19 cellular contexts compared by ENCODE assay signal in the genomic region with DNA sequence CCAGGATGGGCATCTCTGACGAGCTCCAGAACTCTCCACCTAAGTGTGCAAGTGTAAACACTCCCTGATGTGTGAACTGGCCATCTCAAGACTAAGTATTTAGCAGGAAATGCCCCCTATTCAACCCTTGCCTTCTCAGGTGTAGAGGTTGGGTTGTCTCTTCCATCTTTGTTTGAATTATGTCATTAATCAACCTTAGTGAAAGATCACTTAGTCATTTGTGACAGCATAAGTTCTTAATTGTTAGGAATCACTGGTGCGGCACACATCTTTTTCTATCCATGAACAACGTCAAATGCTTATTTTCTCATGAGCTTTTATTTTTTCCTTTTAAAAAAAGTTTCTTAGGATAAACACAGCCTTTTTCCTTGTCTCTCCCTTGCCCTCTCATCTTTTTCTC.
DNase-seq lines count a peak whose midpoint lies in the region; FAIRE-seq and TF ChIP-seq lines count a peak whose summit lies in the region.
"Had no signal": no experiment of that assay in that cellular context is flagged by ENCODE, and none has a peak within 500 bp of the region (broad histone marks: within the 10 kb centered on the region; RNA-seq: fewer than 3 reads in every experiment).

No MANE protein-coding gene starts in this region.

- no peaks in the 10 kb centered on the region; the same call in none of the 2 replicates for H3K27me3 Mint-ChIP-seq in HFFc6 (ENCODE audit: insufficient read depth)
- H3K27me3 Mint-ChIP-seq: CD4-positive, alpha-beta T cell had no signal

- POLR2A ChIA-PET in RWPE1 (lab: Yijun Ruan, JAX; ENCODE audit: low non-redundant PET) = no interaction called here

- CTCF ChIA-PET in RWPE1 (lab: Yijun Ruan, JAX) = no interaction called here

- H3K4me1 Mint-ChIP-seq in HFFc6 (ENCODE audit: low read depth) = peaks cover 58% of the 10 kb centered on the region

- no peak overlapping the region for H3K4me2 ChIP-seq in skeletal muscle satellite cell (ENCODE audit: low read length)

- no peak for FAIRE-seq in RCC 7860 (lab: Jason Lieb, UNC)
- FAIRE-seq: A204.1, GM12892, K562 had no signal

- no peak overlapping the region for H3K4me3 Mint-ChIP-seq in HFFc6
- H3K4me3 Mint-ChIP-seq: CD4-positive, alpha-beta T cell had no signal

- peaks cover 7% of the 10 kb centered on the region for H3K36me3 Mint-ChIP-seq in HFFc6 (ENCODE audit: low read depth)

- peak overlapping the region; percentile 67 for H3K27ac Mint-ChIP-seq in HFFc6
- H3K27ac Mint-ChIP-seq: CD4-positive, alpha-beta T cell had no signal

- H3K9me3 ChIP-seq in skeletal muscle satellite cell (replicated peaks; ENCODE audit: low read length) = no peaks in the 10 kb centered on the region
- H3K9me3 ChIP-seq: Caco-2 had no signal

- no peak overlapping the region for H3K27ac ChIP-seq in RWPE1
- H3K27ac ChIP-seq: C4-2B had no signal

- in situ Hi-C loops in GM13976 (cut with MboI; ENCODE audit: low sequenced_read_pairs, unreplicated experiment) = no loop called here

- H3K9me3 Mint-ChIP-seq in HFFc6 = no peaks in the 10 kb centered on the region; the same call in 1 of the 2 replicates
- H3K9me3 Mint-ChIP-seq: CD4-positive, alpha-beta T cell had no signal

- TF ChIP-seq CTCF in HFFc6 (IDR thresholded peaks at IDR 0.05) (no peak), RWPE1 (conservative IDR thresholded peaks at IDR 0.05; ENCODE audit: low read depth) (no peak), GM13976 (IDR thresholded peaks at IDR 0.05; ENCODE audit: borderline replicate concordance, control extremely low read depth, extremely low read depth, insufficient read depth, missing control alignments) (no peak)

- no peak overlapping the region for H3K4me3 ChIP-seq in skeletal muscle satellite cell (ENCODE audit: low read length)
- H3K4me3 ChIP-seq: K562 had no signal

- H3K4me1 ChIP-seq in skeletal muscle satellite cell (ENCODE audit: control insufficient read depth, insufficient read depth, low read length) = peaks cover 25% of the 10 kb centered on the region

- no peaks in the 10 kb centered on the region for H3K36me3 ChIP-seq in skeletal muscle satellite cell (ENCODE audit: insufficient read depth, low read length)

- no peak for DNase-seq in HFFc6
- DNase-seq in RCC 7860 (ENCODE audit: low spot score) = peak; percentile 17
- peak; percentile 45 for DNase-seq in kidney glomerular epithelial cell (lab: John Stamatoyannopoulos, UW)
- no peak for DNase-seq in RWPE1 (ENCODE audit: low spot score)
- no peak for DNase-seq in GM13976 (ENCODE audit: low spot score)
- no peak for DNase-seq in activated CD8-positive, alpha-beta memory T cell treated with anti-CD3 and anti-CD28 coated beads, Interleukin-2, amount 50 U/mL, for 48 hours
- DNase-seq: ACHN; Caco-2; CD4-positive, alpha-beta T cell; DMS153; DMS79; GDM1; GOT3; H7 had no signal

- no peaks in the 10 kb centered on the region for H3K27me3 ChIP-seq in skeletal muscle satellite cell (ENCODE audit: control insufficient read depth, insufficient read depth, low read length)

- H3K9ac ChIP-seq in skeletal muscle satellite cell (ENCODE audit: low read depth, low read length) = peak overlapping the region; percentile 4

Comparison
In these comparisons a context has a peak if more than half of its experiments do, and no peak if none do; other contexts are left out.
1. DNase-seq: peak in RCC 7860 (single experiment) and kidney glomerular epithelial cell (single experiment); none in HFFc6 (single experiment), RWPE1 (single experiment), GM13976 (single experiment) and activated CD8-positive, alpha-beta memory T cell treated with anti-CD3 and anti-CD28 coated beads, Interleukin-2, amount 50 U/mL, for 48 hours (single experiment).